Comparison of ENCODE assay signal across 20 cellular contexts in the genomic region with DNA sequence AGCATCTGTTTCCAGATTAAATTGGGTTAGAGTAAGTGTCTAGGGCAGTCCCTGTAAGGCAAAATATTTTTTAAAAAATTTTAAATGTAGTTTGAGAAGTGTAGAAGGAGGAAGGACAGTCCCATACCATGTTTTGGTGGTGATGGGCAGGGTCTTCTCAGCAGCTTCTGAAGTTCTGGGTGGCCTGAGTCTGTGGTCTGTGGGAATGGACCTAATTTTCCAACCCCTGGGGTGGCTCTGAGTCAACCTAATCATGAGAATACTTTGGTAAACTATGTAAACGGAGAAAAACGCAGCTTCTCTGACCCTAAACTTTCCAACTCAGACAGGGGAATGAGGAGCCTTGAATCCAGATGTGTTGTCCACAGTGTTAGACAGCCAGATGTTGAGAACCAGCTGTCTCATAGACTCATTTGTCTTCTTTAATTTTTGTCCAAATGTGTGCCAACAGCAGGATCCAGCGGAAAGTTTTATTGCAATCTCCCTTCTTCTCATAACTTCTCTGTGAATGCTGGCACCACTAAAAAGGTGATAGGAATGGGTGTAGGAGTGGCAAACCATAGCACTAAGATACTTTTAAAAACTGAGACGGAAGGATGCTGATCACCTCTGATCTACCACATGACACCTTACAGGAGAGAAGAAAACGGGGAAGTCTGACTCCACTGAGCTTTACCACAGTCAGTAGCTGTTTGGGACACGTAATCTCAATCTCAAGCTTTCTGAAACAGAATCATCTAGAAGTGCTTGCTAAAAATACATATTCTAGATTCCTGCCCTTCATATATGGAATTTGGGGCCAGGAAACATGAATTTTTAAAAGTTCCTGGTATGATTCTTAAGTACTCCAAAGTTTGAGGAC.
"Had no signal": no experiment of that assay in that cellular context is flagged by ENCODE, and none has a peak within 500 bp of the region (broad histone marks: within the 10 kb centered on the region; RNA-seq: fewer than 3 reads in every experiment).

No MANE protein-coding gene starts in this region.

- ATAC-seq: effector memory CD8-positive, alpha-beta T cell; gastroesophageal sphincter; lower lobe of right lung; natural killer cell; right cardiac atrium; stimulated activated memory B cell treated with anti-CD40 and anti-IgM and Interleukin-4, amounts not matched to agents 10 μg/mL and 1 μg/mL and 100 μg/mL, for 72 hours had no signal

- H3K27ac ChIP-seq: epithelial cell of prostate, esophagus squamous epithelium, gastroesophageal sphincter, left ventricle myocardium inferior, lower lobe of right lung, neural progenitor cell, pancreas, upper lobe of left lung, uterus had no signal

- DNase-seq: effector memory CD8-positive, alpha-beta T cell; esophagus squamous epithelium; glutamatergic neuron; immature natural killer cell; left ventricle myocardium inferior; lower lobe of right lung; natural killer cell; nucleus accumbens; pancreas; right cardiac atrium; stimulated activated CD4-positive, alpha-beta T cell treated with anti-CD3 and anti-CD28 coated beads, Interleukin-15, amount 100 ng/mL, for 24 hours; stimulated activated CD4-positive, alpha-beta T cell treated with anti-CD3 and anti-CD28 coated beads, Interleukin-1b, Interleukin-23, amount 100 ng/mL, for 48 hours; stimulated activated CD4-positive, alpha-beta T cell treated with anti-CD3 and anti-CD28 coated beads, Interleukin-4, amount 100 ng/mL, for 24 hours; tibial artery; upper lobe of left lung; uterus had no signal

- H3K27me3 ChIP-seq: esophagus squamous epithelium, gastroesophageal sphincter, neural progenitor cell, pancreas, tibial artery, upper lobe of left lung, uterus had no signal

- H3K9me3 ChIP-seq: esophagus squamous epithelium, gastroesophageal sphincter, left ventricle myocardium inferior, lower lobe of right lung, pancreas, tibial artery, upper lobe of left lung, uterus had no signal

- H3K9ac ChIP-seq: neural progenitor cell had no signal

- H3K4me1 ChIP-seq: left ventricle myocardium inferior, lower lobe of right lung, upper lobe of left lung, uterus had no signal

- H3K4me3 ChIP-seq: esophagus squamous epithelium, gastroesophageal sphincter, left ventricle myocardium inferior, lower lobe of right lung, neural progenitor cell, pancreas, tibial artery, upper lobe of left lung, uterus had no signal

- H3K36me3 ChIP-seq: esophagus squamous epithelium, gastroesophageal sphincter, left ventricle myocardium inferior, lower lobe of right lung, neural progenitor cell, pancreas, tibial artery, upper lobe of left lung, uterus had no signal
